19 cellular contexts compared by ENCODE assay signal in genomic region chr16:15856217-15856616, GRCh38. TPM values are rescaled to one million over a fixed set of nuclear protein-coding genes. Genes with fewer than 3 reads are reported as not detected.
DNase-seq lines count a peak whose midpoint lies in the region; ATAC-seq and TF ChIP-seq lines count a peak whose summit lies in the region.
"Had no signal": no experiment of that assay in that cellular context is flagged by ENCODE, and none has a peak within 500 bp of the region (broad histone marks: within the 10 kb centered on the region; RNA-seq: fewer than 3 reads in every experiment).

No MANE protein-coding gene starts in this region.

- TF ChIP-seq POLR2A in uterus (IDR thresholded peaks at IDR 0.05) = no peak

- H3K4me3 Mint-ChIP-seq in brain (peak overlapping the region in 4 of 5 experiments; percentile 41 to 76 (median 52)), nephron progenitor cell (peak overlapping the region; percentile 42)
- H3K4me3 Mint-ChIP-seq: activated naive CD8-positive, alpha-beta T cell; activated T-cell treated with anti-CD3 and anti-CD28 coated beads, Interleukin-2, amount 50 U/mL, for 24 hours; stimulated activated effector memory CD8-positive, alpha-beta T cell treated with anti-CD3 and anti-CD28 coated beads, Interleukin-12 subunit alpha, Interleukin-12 subunit beta, amount 100 ng/mL, for 72 hours had no signal

- H3K4me1 Mint-ChIP-seq in brain (peaks cover 9% of the 10 kb centered on the region), nephron progenitor cell (peaks cover 7% of the 10 kb centered on the region)

- H3K36me3 Mint-ChIP-seq in brain (no peaks in the 10 kb centered on the region), nephron progenitor cell (ENCODE audit: low read depth) (no peaks in the 10 kb centered on the region)
- H3K36me3 Mint-ChIP-seq: activated naive CD8-positive, alpha-beta T cell; stimulated activated effector memory CD8-positive, alpha-beta T cell treated with anti-CD3 and anti-CD28 coated beads, Interleukin-12 subunit alpha, Interleukin-12 subunit beta, amount 100 ng/mL, for 72 hours had no signal

- no peak overlapping the region for H3K27ac Mint-ChIP-seq in brain
- H3K27ac Mint-ChIP-seq in nephron progenitor cell = no peak overlapping the region
- H3K27ac Mint-ChIP-seq: activated naive CD8-positive, alpha-beta T cell; activated T-cell treated with anti-CD3 and anti-CD28 coated beads, Interleukin-2, amount 50 U/mL, for 24 hours; stimulated activated effector memory CD8-positive, alpha-beta T cell treated with anti-CD3 and anti-CD28 coated beads, Interleukin-12 subunit alpha, Interleukin-12 subunit beta, amount 100 ng/mL, for 72 hours had no signal

- H3K27me3 Mint-ChIP-seq in brain = peaks cover 75% of the 10 kb centered on the region
- peaks cover 83% of the 10 kb centered on the region for H3K27me3 Mint-ChIP-seq in nephron progenitor cell (ENCODE audit: low read depth, poor library complexity)

- peaks cover 17% of the 10 kb centered on the region for H3K4me1 ChIP-seq in left ventricle myocardium inferior
- H3K4me1 ChIP-seq in uterus = no peaks in the 10 kb centered on the region
- H3K4me1 ChIP-seq: right lobe of liver had no signal

- TF ChIP-seq CTCF in left ventricle myocardium inferior (IDR thresholded peaks at IDR 0.05; ENCODE audit: borderline replicate concordance) (no peak), brain (conservative IDR thresholded peaks at IDR 0.05) (no peak), nephron progenitor cell (IDR thresholded peaks at IDR 0.05) (no peak), uterus (IDR thresholded peaks at IDR 0.05) (no peak)

- ATAC-seq in left cardiac atrium (no peak), esophagus mucosa (no peak)
- ATAC-seq: naive thymus-derived CD8-positive, alpha-beta T cell; right lobe of liver; stimulated activated effector memory CD8-positive, alpha-beta T cell treated with anti-CD3 and anti-CD28 coated beads, Interleukin-12 subunit alpha, Interleukin-12 subunit beta, amount 100 ng/mL, for 72 hours had no signal

- H3K27ac ChIP-seq in left ventricle myocardium inferior (replicated peaks) = no peak overlapping the region
- H3K27ac ChIP-seq in uterus = peak overlapping the region; percentile 88 to 92
- H3K27ac ChIP-seq: right lobe of liver had no signal

- intact Hi-C loops in left ventricle myocardium inferior (cut with micrococcal nuclease) (no loop called here), left cardiac atrium (cut with DNase I) (no loop called here), uterus (cut with DNase I; ENCODE audit: low total_unique reads) (no loop called here)

- peaks cover 59% of the 10 kb centered on the region for H3K27me3 ChIP-seq in left ventricle myocardium inferior (ENCODE audit: low read depth)
- no peaks in the 10 kb centered on the region for H3K27me3 ChIP-seq in uterus
- peaks cover 31% of the 10 kb centered on the region for H3K27me3 ChIP-seq in H7 (ENCODE audit: control insufficient read depth, insufficient read depth, low read length)
- H3K27me3 ChIP-seq: right lobe of liver had no signal

- H3K4me3 ChIP-seq in left ventricle myocardium inferior (peak overlapping the region; percentile 62), uterus (peak overlapping the region; percentile 47 to 56), H7 (ENCODE audit: insufficient read depth, low read depth, low read length) (no peak overlapping the region)
- H3K4me3 ChIP-seq: right lobe of liver had no signal

- DNase-seq in left ventricle myocardium inferior (no peak), left cardiac atrium (no peak), nephron progenitor cell (no peak), uterus (no peak), H7 (no peak), HT-29 (ENCODE audit: low spot score) (no peak)
- DNase-seq: activated CD4-positive, alpha-beta T cell treated with anti-CD3 and anti-CD28 coated beads for 4 hours; activated T-cell treated with anti-CD3 and anti-CD28 coated beads, Interleukin-2, amount 50 U/mL, for 24 hours; central memory CD4-positive, alpha-beta T cell; head of caudate nucleus; naive thymus-derived CD8-positive, alpha-beta T cell; NCI-H1694; NCI-H510A; right lobe of liver had no signal

- H3K9me3 ChIP-seq in left ventricle myocardium inferior (replicated peaks) (no peaks in the 10 kb centered on the region), uterus (no peaks in the 10 kb centered on the region)
- H3K9me3 ChIP-seq: right lobe of liver had no signal

- H3K36me3 ChIP-seq in left ventricle myocardium inferior = no peaks in the 10 kb centered on the region
- H3K36me3 ChIP-seq in uterus = no peaks in the 10 kb centered on the region
- no peaks in the 10 kb centered on the region for H3K36me3 ChIP-seq in H7 (replicated peaks; ENCODE audit: control insufficient read depth, insufficient read depth, low read length)
- H3K36me3 ChIP-seq: right lobe of liver had no signal

- peaks cover 0 to 8% (median 0%) of the 10 kb centered on the region in 5 experiments for H3K9me3 Mint-ChIP-seq in brain
- H3K9me3 Mint-ChIP-seq in nephron progenitor cell = peaks cover 3% of the 10 kb centered on the region
- H3K9me3 Mint-ChIP-seq: activated T-cell treated with anti-CD3 and anti-CD28 coated beads, Interleukin-2, amount 50 U/mL, for 24 hours; naive thymus-derived CD8-positive, alpha-beta T cell; stimulated activated effector memory CD8-positive, alpha-beta T cell treated with anti-CD3 and anti-CD28 coated beads, Interleukin-12 subunit alpha, Interleukin-12 subunit beta, amount 100 ng/mL, for 72 hours had no signal

RNA-seq across cellular contexts. Expression of gene MYH11, which starts 0.6 kb away (rescaled TPM):
- total RNA-seq in left ventricle myocardium inferior = 15.6 TPM
- total RNA-seq in left cardiac atrium = 10 to 100 TPM; 64.7 to 75.8 TPM
- polyA plus RNA-seq in brain (ENCODE audit: insufficient read depth, low read depth, low replicate concordance) = 9.7 TPM
- total RNA-seq in uterus = 1,000 to 10,000 TPM in 2 of 4 donors, 100 to 1,000 TPM in 2; 447 to 1,893 (median 822) TPM
- total RNA-seq in esophagus mucosa = 21.6 TPM
- total RNA-seq in H7 (2014; rRNA removed; shearing (Covaris generic)) = not detected in 2 replicates
- 0.05 TPM in 1 of 2 replicates, not detected in the other for total RNA-seq in HT-29 (2014; rRNA removed; shearing (Covaris generic))
- total RNA-seq: naive thymus-derived CD8-positive, alpha-beta T cell; T-helper 1 cell treated with Interleukin-12 subunit alpha and Interleukin-12 subunit beta and Interleukin-4 antibody, amounts not matched to agents 30 ng/mL and 1 ng/mL, for 36 hours had no signal

RNA-seq across cellular contexts. Expression of gene CEP20, which starts 32.2 kb away (rescaled TPM):
- total RNA-seq in left ventricle myocardium inferior = 30.7 TPM
- 10 to 100 TPM; 20.3 to 23.1 TPM for total RNA-seq in left cardiac atrium
- polyA plus RNA-seq in brain (ENCODE audit: insufficient read depth, low read depth, low replicate concordance) = 20.1 TPM
- total RNA-seq in uterus = 100 to 1,000 TPM in 1 of 4 donors, 10 to 100 TPM in 3; 13.8 to 101 (median 47.9) TPM
- total RNA-seq in esophagus mucosa = 36.5 TPM
- total RNA-seq in H7 (2014; rRNA removed; shearing (Covaris generic)) = 56.2 and 69.5 TPM in 2 replicates
- total RNA-seq in HT-29 (2014; rRNA removed; shearing (Covaris generic)) = 17.3 and 19.2 TPM in 2 replicates

Comparison
In these comparisons a context has a peak if more than half of its experiments do, and no peak if none do; other contexts are left out.
1. RNA of gene MYH11, which starts 0.6 kb away (total RNA-seq): 447 to 1,893 TPM in uterus, 64.7 to 75.8 TPM in left cardiac atrium, 21.6 TPM in esophagus mucosa (single experiment) and 15.6 TPM in left ventricle myocardium inferior (single experiment); not detected in H7 and 0.05 TPM in HT-29; every median in the first group is over 10 times any median in the second.